Comparison of ENCODE assay signal across 8 cellular contexts in genomic region chr6:45479834-45480696, GRCh38.
DNase-seq lines count a peak whose midpoint lies in the region; ATAC-seq, FAIRE-seq and TF ChIP-seq lines count a peak whose summit lies in the region.

No MANE protein-coding gene starts in this region.

- H3K4me1 ChIP-seq in skeletal muscle satellite cell (ENCODE audit: control insufficient read depth, insufficient read depth, low read length) (peaks cover 62% of the 10 kb centered on the region), kidney (ENCODE audit: control insufficient read depth in 1 of 2, insufficient read depth in 1 of 2, low read depth in 1 of 2, low read length in 2 of 2) (no peaks in the 10 kb centered on the region)

- TF ChIP-seq CTCF in astrocyte of the cerebellum (IDR thresholded peaks at IDR 0.05; ENCODE audit: low read depth, low read length, missing control alignments) (no peak), kidney (IDR thresholded peaks at IDR 0.05; ENCODE audit: borderline replicate concordance, extremely low read depth, insufficient read depth) (no peak)

- intact Hi-C loops in kidney (cut with DNase I): no loop called here

- peak overlapping the region; percentile 32 for H3K4me2 ChIP-seq in skeletal muscle satellite cell (ENCODE audit: low read length)

- H3K9me3 Mint-ChIP-seq in activated T-cell treated with anti-CD3 and anti-CD28 coated beads, Interleukin-2, amount 50 U/mL, for 4 hours: no peaks in the 10 kb centered on the region

- in situ Hi-C loops in astrocyte of the cerebellum (cut with HindIII; ENCODE audit: low sequenced_read_pairs) (no loop called here), G401 (cut with HindIII; ENCODE audit: low sequenced_read_pairs) (no loop called here)

- H3K27me3 Mint-ChIP-seq in activated T-cell treated with anti-CD3 and anti-CD28 coated beads, Interleukin-2, amount 50 U/mL, for 4 hours (ENCODE audit: low read depth): no peaks in the 10 kb centered on the region

- no peak for DNase-seq in activated T-cell treated with anti-CD3 and anti-CD28 coated beads, Interleukin-2, amount 50 U/mL, for 4 hours
- DNase-seq in activated T-cell treated with anti-CD3 and anti-CD28 coated beads for 4 hours: no peak
- peak; percentile 35 for DNase-seq in astrocyte of the cerebellum (ENCODE audit: low read depth)
- DNase-seq in G401 (ENCODE audit: low spot score): no peak
- no peak for DNase-seq in kidney
- DNase-seq in NCI-H2227 (lab: John Stamatoyannopoulos, UW; ENCODE audit: unreplicated experiment): no peak

- no peaks in the 10 kb centered on the region for H3K27me3 ChIP-seq in skeletal muscle satellite cell (ENCODE audit: control insufficient read depth, insufficient read depth, low read length)

- H3K27ac ChIP-seq in kidney (ENCODE audit: low read depth in 2 of 2, low read length in 2 of 2): no peak overlapping the region

- peaks cover 19% of the 10 kb centered on the region for H3K4me1 Mint-ChIP-seq in activated T-cell treated with anti-CD3 and anti-CD28 coated beads, Interleukin-2, amount 50 U/mL, for 4 hours (ENCODE audit: low read depth)

- peak; percentile 35 to 46 for ATAC-seq in activated T-cell treated with anti-CD3 and anti-CD28 coated beads, Interleukin-2, amount 50 U/mL, for 4 hours
- ATAC-seq in HG03045 (IDR thresholded peaks at IDR 0.05; ENCODE audit: unreplicated experiment): peak; percentile 81

- H3K9ac ChIP-seq in skeletal muscle satellite cell (ENCODE audit: low read depth, low read length): peak overlapping the region; percentile 23
- H3K9ac ChIP-seq in kidney (ENCODE audit: low read length in 2 of 2): no peak overlapping the region

- H3K36me3 Mint-ChIP-seq in activated T-cell treated with anti-CD3 and anti-CD28 coated beads, Interleukin-2, amount 50 U/mL, for 4 hours (ENCODE audit: insufficient read depth): peaks cover 5% of the 10 kb centered on the region

- no peak overlapping the region for H3K4me3 ChIP-seq in astrocyte of the cerebellum (ENCODE audit: low read depth, low read length)
- no peak overlapping the region for H3K4me3 ChIP-seq in skeletal muscle satellite cell (ENCODE audit: low read length)
- no peak overlapping the region for H3K4me3 ChIP-seq in kidney (ENCODE audit: low read length in 2 of 2)

- H3K9me3 ChIP-seq in skeletal muscle satellite cell (replicated peaks; ENCODE audit: low read length): no peaks in the 10 kb centered on the region
- no peaks in the 10 kb centered on the region for H3K9me3 ChIP-seq in kidney (ENCODE audit: control insufficient read depth in 1 of 2, low read length in 2 of 2)

- no peak overlapping the region for H3K4me3 Mint-ChIP-seq in activated T-cell treated with anti-CD3 and anti-CD28 coated beads, Interleukin-2, amount 50 U/mL, for 4 hours

- FAIRE-seq in kidney (lab: Jason Lieb, UNC): no peak

- H3K36me3 ChIP-seq in skeletal muscle satellite cell (ENCODE audit: insufficient read depth, low read length) (peaks cover 26% of the 10 kb centered on the region), kidney (ENCODE audit: control insufficient read depth in 1 of 2, insufficient read depth in 2 of 2, low read length in 2 of 2) (no peaks in the 10 kb centered on the region)
